Comparison of ENCODE assay signal across 1 cellular context in genomic region chr7:101367676-101368075, GRCh38.
TF ChIP-seq lines count a peak whose summit lies in the region.

No MANE protein-coding gene starts in this region.

TF ChIP-seq in GM23338, 12 proteins besides CTCF, POLR2A, EP300 and RAD21 (continued from another document):
- no peak for TF ChIP-seq ZNF462 (CRISPR knock-in tag; IDR thresholded peaks at IDR 0.05)
- no peak for TF ChIP-seq ZNF114 (CRISPR knock-in tag; IDR thresholded peaks at IDR 0.05)
- TF ChIP-seq STAT1 (IDR thresholded peaks at IDR 0.05; ENCODE audit: unreplicated experiment), result no peak
- no peak for TF ChIP-seq CREB1 (CRISPR knock-in tag; IDR thresholded peaks at IDR 0.05; ENCODE audit: low read depth)
- TF ChIP-seq EZH2phosphoT487 (IDR thresholded peaks at IDR 0.05; ENCODE audit: unreplicated experiment), result no peak
- no peak for TF ChIP-seq NANOG (IDR thresholded peaks at IDR 0.05; ENCODE audit: borderline replicate concordance)
- no peak for TF ChIP-seq ZNF331 (CRISPR knock-in tag; IDR thresholded peaks at IDR 0.05; ENCODE audit: low read depth)
- no peak for TF ChIP-seq REST (IDR thresholded peaks at IDR 0.05; ENCODE audit: unreplicated experiment)
- TF ChIP-seq POLR2AphosphoS5 (IDR thresholded peaks at IDR 0.05; ENCODE audit: low read depth), result no peak
